In the genomic region with DNA sequence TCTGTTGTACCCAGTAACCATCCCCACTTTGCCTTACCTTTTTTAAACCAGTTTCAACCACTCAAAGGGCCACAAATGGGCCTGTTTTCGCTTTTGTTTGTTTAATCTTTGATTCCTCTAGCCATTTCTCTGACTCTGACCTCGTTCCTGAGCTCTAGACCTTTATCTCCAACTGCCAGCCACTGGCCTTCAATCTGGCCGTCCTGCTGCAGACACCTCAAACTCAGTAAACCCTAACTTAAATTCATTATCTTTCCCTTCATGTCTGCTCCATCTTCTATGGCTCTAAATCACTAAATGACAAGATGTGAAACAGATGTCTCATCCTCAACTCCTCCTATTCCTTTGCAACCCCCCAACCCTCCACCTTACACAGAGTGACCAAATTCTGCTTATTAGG, we compare ENCODE assay signal across 2 cellular contexts.
TF ChIP-seq lines count a peak whose summit lies in the region.

No MANE protein-coding gene starts in this region.

TF ChIP-seq in SK-N-SH, 30 proteins besides CTCF, POLR2A, EP300 and RAD21:
- TF ChIP-seq, protein P1, sequence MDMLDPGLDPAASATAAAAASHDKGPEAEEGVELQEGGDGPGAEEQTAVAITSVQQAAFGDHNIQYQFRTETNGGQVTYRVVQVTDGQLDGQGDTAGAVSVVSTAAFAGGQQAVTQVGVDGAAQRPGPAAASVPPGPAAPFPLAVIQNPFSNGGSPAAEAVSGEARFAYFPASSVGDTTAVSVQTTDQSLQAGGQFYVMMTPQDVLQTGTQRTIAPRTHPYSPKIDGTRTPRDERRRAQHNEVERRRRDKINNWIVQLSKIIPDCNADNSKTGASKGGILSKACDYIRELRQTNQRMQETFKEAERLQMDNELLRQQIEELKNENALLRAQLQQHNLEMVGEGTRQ (IDR thresholded peaks at IDR 0.05; ENCODE audit: borderline replicate concordance, low read depth, low read length), result no peak
- TF ChIP-seq FOXM1 (IDR thresholded peaks at IDR 0.05; ENCODE audit: low read depth), result no peak
- no peak for TF ChIP-seq ELF1 (IDR thresholded peaks at IDR 0.05)
- no peak for TF ChIP-seq FOXJ3 (CRISPR knock-in tag; IDR thresholded peaks at IDR 0.05)
- TF ChIP-seq RXRA (IDR thresholded peaks at IDR 0.05; ENCODE audit: borderline replicate concordance, low read depth), result no peak
- no peak for TF ChIP-seq RFX5 (IDR thresholded peaks at IDR 0.05; ENCODE audit: low read length)
- no peak for TF ChIP-seq CHD2 (IDR thresholded peaks at IDR 0.05; ENCODE audit: low read length, partially characterized antibody)
- TF ChIP-seq MAX (IDR thresholded peaks at IDR 0.05; ENCODE audit: low read depth), result no peak
- no peak for TF ChIP-seq TCF12 (IDR thresholded peaks at IDR 0.05)
- no peak for TF ChIP-seq YY1 (IDR thresholded peaks at IDR 0.05; ENCODE audit: low read depth)
- TF ChIP-seq RCOR1 (IDR thresholded peaks at IDR 0.05; ENCODE audit: low read length), result no peak
- no peak for TF ChIP-seq GABPA (IDR thresholded peaks at IDR 0.05; ENCODE audit: low read depth)
- TF ChIP-seq NFIC (IDR thresholded peaks at IDR 0.05; ENCODE audit: borderline replicate concordance), result no peak
- no peak for TF ChIP-seq JUND (IDR thresholded peaks at IDR 0.05)
- no peak for TF ChIP-seq MXI1 (IDR thresholded peaks at IDR 0.05; ENCODE audit: low read depth, low read length)
- no peak for TF ChIP-seq POLR2AphosphoS5 (IDR thresholded peaks at IDR 0.05; ENCODE audit: low read depth, low read length)

TF ChIP-seq in WTC11, 78 proteins besides CTCF, POLR2A, EP300 and RAD21:
- no peak for TF ChIP-seq ZNF532 (CRISPR knock-in tag; IDR thresholded peaks at IDR 0.05; ENCODE audit: borderline replicate concordance)
